8 cellular contexts compared by ENCODE assay signal in the genomic region with DNA sequence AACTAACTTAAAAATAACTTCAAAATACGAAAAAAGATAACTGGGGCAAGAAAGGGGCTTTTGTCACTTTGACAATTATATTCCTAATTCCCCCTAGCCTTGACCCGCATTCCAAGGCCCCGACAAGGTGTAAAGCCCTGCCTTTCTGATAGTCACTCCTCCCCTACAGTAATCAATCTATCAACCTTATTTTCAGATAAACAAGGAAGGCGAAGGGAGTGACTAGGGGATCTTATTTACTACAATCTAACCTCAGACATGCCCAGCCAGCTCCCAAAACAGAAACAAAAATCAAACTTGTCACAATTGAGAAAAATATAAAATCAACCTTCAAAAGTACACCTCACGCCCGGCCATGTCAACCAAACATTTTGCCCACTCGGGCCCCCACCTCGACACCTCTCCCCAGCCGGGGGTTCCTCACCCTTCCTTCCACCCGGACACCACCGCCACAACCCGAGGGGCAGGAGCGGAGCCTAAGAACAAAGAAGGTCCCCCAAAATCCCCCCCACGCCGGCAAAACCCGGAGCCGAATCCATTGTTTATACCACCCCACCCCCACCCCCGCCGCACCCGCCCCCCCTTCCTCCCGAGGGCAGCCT. TPM values are rescaled to one million over a fixed set of nuclear protein-coding genes. Genes with fewer than 3 reads are reported as not detected.
DNase-seq lines count a peak whose midpoint lies in the region; ATAC-seq, FAIRE-seq and TF ChIP-seq lines count a peak whose summit lies in the region.

No MANE protein-coding gene starts in this region.

- H2BK15ac ChIP-seq in mesendoderm (replicated peaks; ENCODE audit: low read depth), result no peak overlapping the region

- no peaks in the 10 kb centered on the region for H3K79me1 ChIP-seq in mesendoderm (ENCODE audit: low read length)

- peaks cover 8% of the 10 kb centered on the region for H3K36me3 ChIP-seq in bronchial epithelial cell (ENCODE audit: control insufficient read depth, insufficient read depth, low read length)
- H3K36me3 ChIP-seq in mesendoderm (ENCODE audit: control insufficient read depth, insufficient read depth, low read length), result peaks cover 2% of the 10 kb centered on the region
- H3K36me3 ChIP-seq in aorta (ENCODE audit: control insufficient read depth in 1 of 2, insufficient read depth in 2 of 2, low read length in 1 of 2), result no peaks in the 10 kb centered on the region

- 7% methylated on average over 13 of the region's 21 CpGs for WGBS in A549 (ENCODE audit: missing lambda C conversion rate)
- no CpG with 5 or more reads among the region's 21 CpGs for WGBS in mesendoderm (ENCODE audit: extremely low coverage, insufficient coverage, low lambda C conversion rate)
- WGBS in aorta, 2 donors, result 1% methylated on average over 17 to 21 of the region's 21 CpGs

- no peak overlapping the region for H4K5ac ChIP-seq in mesendoderm (ENCODE audit: low read length)

- no peak overlapping the region for H2BK5ac ChIP-seq in mesendoderm (ENCODE audit: low read length)

- no peak for TF ChIP-seq EP300 in A549 (IDR thresholded peaks at IDR 0.05)

- no peak for TF ChIP-seq RAD21 in A549 (conservative IDR thresholded peaks at IDR 0.05 in 1 of 2, IDR thresholded peaks at IDR 0.05 in 1 of 2)

- TF ChIP-seq CTCF in A549 (IDR thresholded peaks at IDR 0.05), result no peak
- TF ChIP-seq CTCF in bronchial epithelial cell (IDR thresholded peaks at IDR 0.05; ENCODE audit: insufficient read depth, low read length, severe bottlenecking), result no peak

- no peak overlapping the region for H3K23ac ChIP-seq in mesendoderm (ENCODE audit: low read length)

- H3K27me3 ChIP-seq in bronchial epithelial cell (ENCODE audit: control insufficient read depth, insufficient read depth, low read length) (no peaks in the 10 kb centered on the region), mesendoderm (ENCODE audit: insufficient read depth, low read length, poor library complexity) (no peaks in the 10 kb centered on the region), aorta (ENCODE audit: control insufficient read depth in 1 of 2, insufficient read depth in 2 of 2, low read length in 1 of 2) (no peaks in the 10 kb centered on the region)

- H3K4me2 ChIP-seq in A549 (peak overlapping the region; percentile 83), mesendoderm (ENCODE audit: low read length) (peak overlapping the region; percentile 3)

- no peak overlapping the region for H2BK120ac ChIP-seq in mesendoderm (ENCODE audit: low read depth, low read length)

- CTCF ChIA-PET in A549 (lab: Yijun Ruan, JAX), result interaction anchor here (0.6 to 1.0 kb wide), 4 partner anchors 15 to 512 kb away, joined by 3 read pairs; no protein-coding TSS in a partner anchor

- POLR2A ChIA-PET in A549 (lab: Yijun Ruan, JAX), result interaction anchor here (0.6 to 2.8 kb wide), 5 partner anchors 18 to 474 kb away, joined by 3 to 38 read pairs (median 4); a partner anchor contains a TSS

- peak overlapping the region; percentile 72 for H3K18ac ChIP-seq in mesendoderm (ENCODE audit: low read length)

- no peak overlapping the region for H3K4ac ChIP-seq in mesendoderm (ENCODE audit: low read depth, low read length)

- H4K8ac ChIP-seq in mesendoderm (ENCODE audit: low read depth, low read length), result no peak overlapping the region

- H3K4me1 ChIP-seq in A549 (peaks cover 10% of the 10 kb centered on the region; the same call in 2 of the 3 replicates), mesendoderm (ENCODE audit: control insufficient read depth, low read depth, low read length) (no peaks in the 10 kb centered on the region), aorta (ENCODE audit: control insufficient read depth in 1 of 2, insufficient read depth in 2 of 2, low read length in 2 of 2) (peaks cover 0 to 2% of the 10 kb centered on the region in 2 donors)

- H3K9me3 ChIP-seq in A549, result no peaks in the 10 kb centered on the region
- H3K9me3 ChIP-seq in aorta (ENCODE audit: control insufficient read depth, low read length), result no peaks in the 10 kb centered on the region

- H3K56ac ChIP-seq in mesendoderm (ENCODE audit: low read length), result peak overlapping the region; percentile 62

- H3K27ac ChIP-seq in A549, result peak overlapping the region; percentile 66 to 89
- H3K27ac ChIP-seq in mesendoderm (ENCODE audit: low read depth, low read length), result no peak overlapping the region
- peak overlapping the region in 1 of 2 donors; percentile 38 for H3K27ac ChIP-seq in aorta (ENCODE audit: low read depth in 1 of 2, low read length in 2 of 2)

- H3K79me2 ChIP-seq in mesendoderm (ENCODE audit: control insufficient read depth, insufficient read depth, low read length), result no peaks in the 10 kb centered on the region

- H3K4me3 ChIP-seq in A549, result peak overlapping the region; percentile 65
- H3K4me3 ChIP-seq in Jurkat, Clone E6-1 (ENCODE audit: low read length), result peak overlapping the region; percentile 86
- H3K4me3 ChIP-seq in bronchial epithelial cell (ENCODE audit: low read depth, low read length), result peak overlapping the region; percentile 86
- H3K4me3 ChIP-seq in mesendoderm (ENCODE audit: low read length), result peak overlapping the region; percentile 49
- peak overlapping the region; percentile 80 to 97 for H3K4me3 ChIP-seq in aorta (ENCODE audit: low read length in 2 of 2)

- DNase-seq in A549 (ENCODE audit: low read depth in 1 of 2, low spot score in 1 of 2) (no peak), bronchial epithelial cell (ENCODE audit: low read depth) (no peak), mesendoderm (no peak), aorta (no peak), mucosa of gallbladder (ENCODE audit: low spot score) (no peak), AG20443 (ENCODE audit: low spot score) (no peak)
- no peak for DNase-seq in Jurkat, Clone E6-1 (ENCODE audit: low read depth, low spot score)

- TF ChIP-seq POLR2A in A549 (IDR thresholded peaks at IDR 0.05; ENCODE audit: low read length), result no peak

- H2AK5ac ChIP-seq in mesendoderm (ENCODE audit: low read length), result no peak overlapping the region

- intact Hi-C loops in aorta (cut with DNase I), result no loop called here

- H3K9ac ChIP-seq in mesendoderm (ENCODE audit: low read length), result peak overlapping the region; percentile 48

- ATAC-seq in A549 (no peak; a peak in 1 of 6 replicates), aorta (ENCODE audit: low FRiP score) (no peak), HG03469 (IDR thresholded peaks at IDR 0.05; ENCODE audit: unreplicated experiment) (no peak)

- no peak for FAIRE-seq in A549 (lab: Jason Lieb, UNC)
- no peak for FAIRE-seq in bronchial epithelial cell (lab: Jason Lieb, UNC)

TF ChIP-seq in A549, 52 proteins besides CTCF, POLR2A, EP300 and RAD21 (continues in another document):
- TF ChIP-seq RCOR1 (IDR thresholded peaks at IDR 0.05; ENCODE audit: low read depth, low read length) (no peak), POLR2AphosphoS2 (conservative IDR thresholded peaks at IDR 0.05; ENCODE audit: low read length) (no peak), CHD2 (IDR thresholded peaks at IDR 0.05; ENCODE audit: low read length, partially characterized antibody) (no peak), ZFP36 (IDR thresholded peaks at IDR 0.05; ENCODE audit: borderline replicate concordance, partially characterized antibody) (no peak), HOXA7 (CRISPR knock-in tag; IDR thresholded peaks at IDR 0.05) (no peak), TFCP2L1 (CRISPR knock-in tag; IDR thresholded peaks at IDR 0.05) (no peak), NFE2L2 (conservative IDR thresholded peaks at IDR 0.05; ENCODE audit: low read length) (no peak)
- TF ChIP-seq, protein P1, sequence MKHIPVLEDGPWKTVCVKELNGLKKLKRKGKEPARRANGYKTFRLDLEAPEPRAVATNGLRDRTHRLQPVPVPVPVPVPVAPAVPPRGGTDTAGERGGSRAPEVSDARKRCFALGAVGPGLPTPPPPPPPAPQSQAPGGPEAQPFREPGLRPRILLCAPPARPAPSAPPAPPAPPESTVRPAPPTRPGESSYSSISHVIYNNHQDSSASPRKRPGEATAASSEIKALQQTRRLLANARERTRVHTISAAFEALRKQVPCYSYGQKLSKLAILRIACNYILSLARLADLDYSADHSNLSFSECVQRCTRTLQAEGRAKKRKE (CRISPR knock-in tag; IDR thresholded peaks at IDR 0.05; ENCODE audit: low read depth), result no peak
- TF ChIP-seq, protein P2, sequence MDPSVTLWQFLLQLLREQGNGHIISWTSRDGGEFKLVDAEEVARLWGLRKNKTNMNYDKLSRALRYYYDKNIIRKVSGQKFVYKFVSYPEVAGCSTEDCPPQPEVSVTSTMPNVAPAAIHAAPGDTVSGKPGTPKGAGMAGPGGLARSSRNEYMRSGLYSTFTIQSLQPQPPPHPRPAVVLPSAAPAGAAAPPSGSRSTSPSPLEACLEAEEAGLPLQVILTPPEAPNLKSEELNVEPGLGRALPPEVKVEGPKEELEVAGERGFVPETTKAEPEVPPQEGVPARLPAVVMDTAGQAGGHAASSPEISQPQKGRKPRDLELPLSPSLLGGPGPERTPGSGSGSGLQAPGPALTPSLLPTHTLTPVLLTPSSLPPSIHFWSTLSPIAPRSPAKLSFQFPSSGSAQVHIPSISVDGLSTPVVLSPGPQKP (IDR thresholded peaks at IDR 0.05; ENCODE audit: low read depth, low read length), result no peak

RNA-seq across cellular contexts. Expression of a gene that starts 0.6 kb away (rescaled TPM):
- polyA plus RNA-seq in A549 (2011; rRNA removed) (9.3 and 9.4 TPM in 2 replicates), A549 (2017; fragmentation: RNase III; extraction: RNeasy Plus Mini Kit Qiagen cat#74134 plus additional on column Dnase treatment) (5.8 to 7.4 TPM (median 7.4 TPM) in 3 replicates), aorta (1 to 10 TPM; 4.8 to 9.6 TPM)
- 5.2 and 5.4 TPM in 2 replicates for polyA plus RNA-seq in A549 (2012; cell fraction: cytosol; rRNA removed)
- 14.1 and 15.9 TPM in 2 replicates for polyA plus RNA-seq in A549 (2012; cell fraction: nucleus; rRNA removed)
- polyA minus RNA-seq in A549 (2011; rRNA and poly(A)+ RNA removed), result 19.2 and 24.1 TPM in 2 replicates
- 12.1 TPM for polyA plus RNA-seq in Jurkat, Clone E6-1 (2012; ENCODE audit: insufficient read depth, insufficient read length)
- total RNA-seq in bronchial epithelial cell (11.3 and 13.6 TPM in 2 replicates), aorta (10 to 100 TPM; 14.2 to 25.2 TPM), mucosa of gallbladder (24.9 TPM)
- 4.1 TPM for polyA plus RNA-seq in mesendoderm (2013, experiment 1 of 2)
- polyA plus RNA-seq in mesendoderm (2013, experiment 2 of 2), result 4.2 TPM

RNA-seq across cellular contexts. Expression of a gene that starts 32.0 kb away (rescaled TPM):
- 58.2 and 65.1 TPM in 2 replicates for polyA plus RNA-seq in A549 (2011; rRNA removed)
- polyA plus RNA-seq in A549 (2012; cell fraction: cytosol; rRNA removed), result 10.2 and 11.5 TPM in 2 replicates
- 20.6 and 26.4 TPM in 2 replicates for polyA plus RNA-seq in A549 (2012; cell fraction: nucleus; rRNA removed)
- 73.1 to 87.2 TPM (median 87.0 TPM) in 3 replicates for polyA plus RNA-seq in A549 (2017; fragmentation: RNase III; extraction: RNeasy Plus Mini Kit Qiagen cat#74134 plus additional on column Dnase treatment)
- 24.1 and 27.7 TPM in 2 replicates for polyA minus RNA-seq in A549 (2011; rRNA and poly(A)+ RNA removed)
- polyA plus RNA-seq in Jurkat, Clone E6-1 (2012; ENCODE audit: insufficient read depth, insufficient read length), result 108 TPM
- 20.5 and 31.2 TPM in 2 replicates for total RNA-seq in bronchial epithelial cell
- 131 TPM for polyA plus RNA-seq in mesendoderm (2013, experiment 1 of 2)
- polyA plus RNA-seq in mesendoderm (2013, experiment 2 of 2), result 129 TPM
- total RNA-seq in aorta, result 10 to 100 TPM; 79.9 to 83.9 TPM
- 10 to 100 TPM; 25.2 to 57.3 TPM for polyA plus RNA-seq in aorta
- total RNA-seq in mucosa of gallbladder, result 49.3 TPM
